Comparison of ENCODE assay signal across 1 cellular context in the genomic region with DNA sequence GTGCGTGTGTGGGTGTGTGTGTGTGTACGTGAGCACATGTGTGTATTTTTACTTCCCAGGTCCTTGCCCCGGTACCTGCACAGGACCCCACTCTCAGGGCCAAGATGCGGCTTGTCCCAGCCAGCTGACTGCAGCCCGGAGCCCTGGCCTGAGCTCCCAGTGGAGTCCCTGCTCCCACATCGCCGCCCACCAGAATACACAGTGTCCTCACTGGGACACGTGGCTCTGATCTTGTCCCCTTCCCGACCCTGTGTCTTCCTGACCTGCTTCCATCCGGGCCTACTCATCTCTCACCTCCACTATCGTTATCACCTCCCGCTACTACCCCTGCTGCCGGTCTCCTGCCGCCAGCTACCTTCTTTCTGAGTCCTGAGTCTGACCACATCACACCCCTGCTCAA.
TF ChIP-seq lines count a peak whose summit lies in the region.

No MANE protein-coding gene starts in this region.

TF ChIP-seq in GM23338, 12 proteins besides CTCF, POLR2A, EP300 and RAD21 (continued from another document):
- TF ChIP-seq, protein P1, sequence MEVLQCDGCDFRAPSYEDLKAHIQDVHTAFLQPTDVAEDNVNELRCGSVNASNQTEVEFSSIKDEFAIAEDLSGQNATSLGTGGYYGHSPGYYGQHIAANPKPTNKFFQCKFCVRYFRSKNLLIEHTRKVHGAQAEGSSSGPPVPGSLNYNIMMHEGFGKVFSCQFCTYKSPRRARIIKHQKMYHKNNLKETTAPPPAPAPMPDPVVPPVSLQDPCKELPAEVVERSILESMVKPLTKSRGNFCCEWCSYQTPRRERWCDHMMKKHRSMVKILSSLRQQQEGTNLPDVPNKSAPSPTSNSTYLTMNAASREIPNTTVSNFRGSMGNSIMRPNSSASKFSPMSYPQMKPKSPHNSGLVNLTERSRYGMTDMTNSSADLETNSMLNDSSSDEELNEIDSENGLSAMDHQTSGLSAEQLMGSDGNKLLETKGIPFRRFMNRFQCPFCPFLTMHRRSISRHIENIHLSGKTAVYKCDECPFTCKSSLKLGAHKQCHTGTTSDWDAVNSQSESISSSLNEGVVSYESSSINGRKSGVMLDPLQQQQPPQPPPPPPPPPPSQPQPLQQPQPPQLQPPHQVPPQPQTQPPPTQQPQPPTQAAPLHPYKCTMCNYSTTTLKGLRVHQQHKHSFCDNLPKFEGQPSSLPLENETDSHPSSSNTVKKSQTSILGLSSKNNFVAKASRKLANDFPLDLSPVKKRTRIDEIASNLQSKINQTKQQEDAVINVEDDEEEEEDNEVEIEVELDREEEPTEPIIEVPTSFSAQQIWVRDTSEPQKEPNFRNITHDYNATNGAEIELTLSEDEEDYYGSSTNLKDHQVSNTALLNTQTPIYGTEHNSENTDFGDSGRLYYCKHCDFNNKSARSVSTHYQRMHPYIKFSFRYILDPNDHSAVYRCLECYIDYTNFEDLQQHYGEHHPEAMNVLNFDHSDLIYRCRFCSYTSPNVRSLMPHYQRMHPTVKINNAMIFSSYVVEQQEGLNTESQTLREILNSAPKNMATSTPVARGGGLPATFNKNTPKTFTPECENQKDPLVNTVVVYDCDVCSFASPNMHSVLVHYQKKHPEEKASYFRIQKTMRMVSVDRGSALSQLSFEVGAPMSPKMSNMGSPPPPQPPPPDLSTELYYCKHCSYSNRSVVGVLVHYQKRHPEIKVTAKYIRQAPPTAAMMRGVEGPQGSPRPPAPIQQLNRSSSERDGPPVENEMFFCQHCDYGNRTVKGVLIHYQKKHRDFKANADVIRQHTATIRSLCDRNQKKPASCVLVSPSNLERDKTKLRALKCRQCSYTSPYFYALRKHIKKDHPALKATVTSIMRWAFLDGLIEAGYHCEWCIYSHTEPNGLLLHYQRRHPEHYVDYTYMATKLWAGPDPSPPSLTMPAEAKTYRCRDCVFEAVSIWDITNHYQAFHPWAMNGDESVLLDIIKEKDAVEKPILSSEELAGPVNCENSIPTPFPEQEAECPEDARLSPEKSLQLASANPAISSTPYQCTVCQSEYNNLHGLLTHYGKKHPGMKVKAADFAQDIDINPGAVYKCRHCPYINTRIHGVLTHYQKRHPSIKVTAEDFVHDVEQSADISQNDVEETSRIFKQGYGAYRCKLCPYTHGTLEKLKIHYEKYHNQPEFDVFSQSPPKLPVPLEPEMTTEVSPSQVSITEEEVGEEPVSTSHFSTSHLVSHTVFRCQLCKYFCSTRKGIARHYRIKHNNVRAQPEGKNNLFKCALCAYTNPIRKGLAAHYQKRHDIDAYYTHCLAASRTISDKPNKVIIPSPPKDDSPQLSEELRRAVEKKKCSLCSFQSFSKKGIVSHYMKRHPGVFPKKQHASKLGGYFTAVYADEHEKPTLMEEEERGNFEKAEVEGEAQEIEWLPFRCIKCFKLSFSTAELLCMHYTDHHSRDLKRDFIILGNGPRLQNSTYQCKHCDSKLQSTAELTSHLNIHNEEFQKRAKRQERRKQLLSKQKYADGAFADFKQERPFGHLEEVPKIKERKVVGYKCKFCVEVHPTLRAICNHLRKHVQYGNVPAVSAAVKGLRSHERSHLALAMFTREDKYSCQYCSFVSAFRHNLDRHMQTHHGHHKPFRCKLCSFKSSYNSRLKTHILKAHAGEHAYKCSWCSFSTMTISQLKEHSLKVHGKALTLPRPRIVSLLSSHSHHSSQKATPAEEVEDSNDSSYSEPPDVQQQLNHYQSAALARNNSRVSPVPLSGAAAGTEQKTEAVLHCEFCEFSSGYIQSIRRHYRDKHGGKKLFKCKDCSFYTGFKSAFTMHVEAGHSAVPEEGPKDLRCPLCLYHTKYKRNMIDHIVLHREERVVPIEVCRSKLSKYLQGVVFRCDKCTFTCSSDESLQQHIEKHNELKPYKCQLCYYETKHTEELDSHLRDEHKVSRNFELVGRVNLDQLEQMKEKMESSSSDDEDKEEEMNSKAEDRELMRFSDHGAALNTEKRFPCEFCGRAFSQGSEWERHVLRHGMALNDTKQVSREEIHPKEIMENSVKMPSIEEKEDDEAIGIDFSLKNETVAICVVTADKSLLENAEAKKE (CRISPR knock-in tag; IDR thresholded peaks at IDR 0.05) = no peak
- TF ChIP-seq, protein P2, sequence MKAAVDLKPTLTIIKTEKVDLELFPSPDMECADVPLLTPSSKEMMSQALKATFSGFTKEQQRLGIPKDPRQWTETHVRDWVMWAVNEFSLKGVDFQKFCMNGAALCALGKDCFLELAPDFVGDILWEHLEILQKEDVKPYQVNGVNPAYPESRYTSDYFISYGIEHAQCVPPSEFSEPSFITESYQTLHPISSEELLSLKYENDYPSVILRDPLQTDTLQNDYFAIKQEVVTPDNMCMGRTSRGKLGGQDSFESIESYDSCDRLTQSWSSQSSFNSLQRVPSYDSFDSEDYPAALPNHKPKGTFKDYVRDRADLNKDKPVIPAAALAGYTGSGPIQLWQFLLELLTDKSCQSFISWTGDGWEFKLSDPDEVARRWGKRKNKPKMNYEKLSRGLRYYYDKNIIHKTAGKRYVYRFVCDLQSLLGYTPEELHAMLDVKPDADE (IDR thresholded peaks at IDR 0.05) = no peak
- no peak for TF ChIP-seq STAT1 (IDR thresholded peaks at IDR 0.05; ENCODE audit: unreplicated experiment)
- no peak for TF ChIP-seq EZH2phosphoT487 (IDR thresholded peaks at IDR 0.05; ENCODE audit: unreplicated experiment)
- no peak for TF ChIP-seq POLR2AphosphoS5 (IDR thresholded peaks at IDR 0.05; ENCODE audit: low read depth)
- TF ChIP-seq NANOG (IDR thresholded peaks at IDR 0.05; ENCODE audit: borderline replicate concordance) = no peak
- TF ChIP-seq JUNB (IDR thresholded peaks at IDR 0.05; ENCODE audit: unreplicated experiment) = no peak
- no peak for TF ChIP-seq EZH2 (IDR thresholded peaks at IDR 0.05; ENCODE audit: low read depth, unreplicated experiment)
- TF ChIP-seq ZNF331 (CRISPR knock-in tag; IDR thresholded peaks at IDR 0.05; ENCODE audit: low read depth) = no peak
- no peak for TF ChIP-seq ZNF114 (CRISPR knock-in tag; IDR thresholded peaks at IDR 0.05)
- TF ChIP-seq, protein P3, sequence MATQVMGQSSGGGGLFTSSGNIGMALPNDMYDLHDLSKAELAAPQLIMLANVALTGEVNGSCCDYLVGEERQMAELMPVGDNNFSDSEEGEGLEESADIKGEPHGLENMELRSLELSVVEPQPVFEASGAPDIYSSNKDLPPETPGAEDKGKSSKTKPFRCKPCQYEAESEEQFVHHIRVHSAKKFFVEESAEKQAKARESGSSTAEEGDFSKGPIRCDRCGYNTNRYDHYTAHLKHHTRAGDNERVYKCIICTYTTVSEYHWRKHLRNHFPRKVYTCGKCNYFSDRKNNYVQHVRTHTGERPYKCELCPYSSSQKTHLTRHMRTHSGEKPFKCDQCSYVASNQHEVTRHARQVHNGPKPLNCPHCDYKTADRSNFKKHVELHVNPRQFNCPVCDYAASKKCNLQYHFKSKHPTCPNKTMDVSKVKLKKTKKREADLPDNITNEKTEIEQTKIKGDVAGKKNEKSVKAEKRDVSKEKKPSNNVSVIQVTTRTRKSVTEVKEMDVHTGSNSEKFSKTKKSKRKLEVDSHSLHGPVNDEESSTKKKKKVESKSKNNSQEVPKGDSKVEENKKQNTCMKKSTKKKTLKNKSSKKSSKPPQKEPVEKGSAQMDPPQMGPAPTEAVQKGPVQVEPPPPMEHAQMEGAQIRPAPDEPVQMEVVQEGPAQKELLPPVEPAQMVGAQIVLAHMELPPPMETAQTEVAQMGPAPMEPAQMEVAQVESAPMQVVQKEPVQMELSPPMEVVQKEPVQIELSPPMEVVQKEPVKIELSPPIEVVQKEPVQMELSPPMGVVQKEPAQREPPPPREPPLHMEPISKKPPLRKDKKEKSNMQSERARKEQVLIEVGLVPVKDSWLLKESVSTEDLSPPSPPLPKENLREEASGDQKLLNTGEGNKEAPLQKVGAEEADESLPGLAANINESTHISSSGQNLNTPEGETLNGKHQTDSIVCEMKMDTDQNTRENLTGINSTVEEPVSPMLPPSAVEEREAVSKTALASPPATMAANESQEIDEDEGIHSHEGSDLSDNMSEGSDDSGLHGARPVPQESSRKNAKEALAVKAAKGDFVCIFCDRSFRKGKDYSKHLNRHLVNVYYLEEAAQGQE (IDR thresholded peaks at IDR 0.05; ENCODE audit: unreplicated experiment) = no peak
